28 cellular contexts compared by ENCODE assay signal in the genomic region with DNA sequence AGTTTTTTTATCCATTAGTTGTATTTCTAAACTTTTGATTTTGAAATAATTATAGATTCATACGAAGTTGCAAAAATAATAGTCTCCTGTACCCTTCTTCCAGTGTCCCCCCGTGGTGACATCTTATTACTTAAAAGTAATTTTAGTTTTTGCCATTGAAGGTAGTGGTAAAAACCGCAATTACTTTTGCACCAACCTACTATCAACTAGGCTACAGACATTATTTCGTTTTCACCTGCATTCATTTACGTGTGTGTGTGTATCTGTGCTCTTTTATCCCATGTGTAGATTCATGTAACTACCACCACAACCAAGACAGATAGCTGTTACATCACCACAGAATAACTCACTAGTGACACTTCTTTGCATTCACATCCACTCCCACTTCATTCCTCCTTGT.
"Had no signal": no experiment of that assay in that cellular context is flagged by ENCODE, and none has a peak within 500 bp of the region (broad histone marks: within the 10 kb centered on the region; RNA-seq: fewer than 3 reads in every experiment).

No MANE protein-coding gene starts in this region.

- H3K9ac ChIP-seq: neural progenitor cell, parathyroid adenoma had no signal

- ATAC-seq: natural killer cell; psoas muscle; right cardiac atrium; sciatic nerve; stimulated activated effector memory CD8-positive, alpha-beta T cell treated with anti-CD3 and anti-CD28 coated beads, Interleukin-12 subunit alpha, Interleukin-12 subunit beta, amount 100 ng/mL, for 72 hours; stimulated activated naive B cell treated with anti-CD40 and anti-IgM and Interleukin-4, amounts not matched to agents 10 μg/mL and 1 μg/mL and 100 μg/mL, for 72 hours had no signal

- H3K4me1 ChIP-seq: neural progenitor cell had no signal

- DNase-seq: natural killer cell; occipital lobe; ovary; posterior cingulate gyrus; psoas muscle; small intestine; stimulated activated CD4-positive, alpha-beta T cell treated with anti-CD3 and anti-CD28 coated beads, Interleukin-15, amount 100 ng/mL, for 24 hours; stimulated activated CD4-positive, alpha-beta T cell treated with anti-CD3 and anti-CD28 coated beads, Interleukin-2, amount 100 ng/mL, for 24 hours; stimulated activated CD4-positive, alpha-beta T cell treated with anti-CD3 and anti-CD28 coated beads, Interleukin-2, amount 100 ng/mL, for 48 hours; stimulated activated CD4-positive, alpha-beta T cell treated with anti-CD3 and anti-CD28 coated beads, Interleukin-4, amount 100 ng/mL, for 24 hours; stimulated activated naive B cell treated with anti-CD40 and anti-IgM and Interleukin-4, amounts not matched to agents 10 μg/mL and 1 μg/mL and 100 μg/mL, for 72 hours; stimulated activated naive CD4-positive, alpha-beta T cell treated with Interleukin-2 at 50 U/mL for 16 hours; stomach; thyroid gland; trophoblast cell; upper lobe of left lung had no signal

- H3K79me2 ChIP-seq: parathyroid adenoma had no signal

- H3K27ac Mint-ChIP-seq: natural killer cell; nephron; neural progenitor cell; progenitor cell of endocrine pancreas; stimulated activated effector memory CD8-positive, alpha-beta T cell treated with anti-CD3 and anti-CD28 coated beads, Interleukin-12 subunit alpha, Interleukin-12 subunit beta, amount 100 ng/mL, for 72 hours; stimulated activated naive B cell treated with anti-CD40 and anti-IgM and Interleukin-4, amounts not matched to agents 10 μg/mL and 1 μg/mL and 100 μg/mL, for 72 hours; stimulated activated naive CD8-positive, alpha-beta T cell treated with anti-CD3 and anti-CD28 coated beads, Interleukin-15, Interleukin-2, amounts not matched to agents 100 ng/mL and 50 ng/mL, for 24 hours had no signal

- H2AFZ ChIP-seq: neural progenitor cell, parathyroid adenoma had no signal

- H3K4me3 ChIP-seq: neural progenitor cell, ovary, psoas muscle, stomach, thoracic aorta, thyroid gland, tibial nerve, upper lobe of left lung, vagina had no signal

- H3K36me3 ChIP-seq: neural progenitor cell, ovary, stomach, thoracic aorta, thyroid gland, tibial nerve, upper lobe of left lung, vagina had no signal

- H3K4me3 Mint-ChIP-seq: natural killer cell; nephron; neural progenitor cell; stimulated activated effector memory CD8-positive, alpha-beta T cell treated with anti-CD3 and anti-CD28 coated beads, Interleukin-12 subunit alpha, Interleukin-12 subunit beta, amount 100 ng/mL, for 72 hours; stimulated activated naive B cell treated with anti-CD40 and anti-IgM and Interleukin-4, amounts not matched to agents 10 μg/mL and 1 μg/mL and 100 μg/mL, for 72 hours; stimulated activated naive CD8-positive, alpha-beta T cell treated with anti-CD3 and anti-CD28 coated beads, Interleukin-15, Interleukin-2, amounts not matched to agents 100 ng/mL and 50 ng/mL, for 24 hours had no signal

- FAIRE-seq: small intestine, urothelium cell line had no signal

- H3K9me3 ChIP-seq: ovary, psoas muscle, stomach, thoracic aorta, thyroid gland, tibial nerve, upper lobe of left lung, vagina had no signal

- H3K9me3 Mint-ChIP-seq: natural killer cell; nephron; neural progenitor cell; stimulated activated effector memory CD8-positive, alpha-beta T cell treated with anti-CD3 and anti-CD28 coated beads, Interleukin-12 subunit alpha, Interleukin-12 subunit beta, amount 100 ng/mL, for 72 hours; stimulated activated naive B cell treated with anti-CD40 and anti-IgM and Interleukin-4, amounts not matched to agents 10 μg/mL and 1 μg/mL and 100 μg/mL, for 72 hours; stimulated activated naive CD8-positive, alpha-beta T cell treated with anti-CD3 and anti-CD28 coated beads, Interleukin-15, Interleukin-2, amounts not matched to agents 100 ng/mL and 50 ng/mL, for 24 hours had no signal

- H3K36me3 Mint-ChIP-seq: natural killer cell; neural progenitor cell; stimulated activated effector memory CD8-positive, alpha-beta T cell treated with anti-CD3 and anti-CD28 coated beads, Interleukin-12 subunit alpha, Interleukin-12 subunit beta, amount 100 ng/mL, for 72 hours had no signal

- H3K4me2 ChIP-seq: neural progenitor cell had no signal

- H3K27ac ChIP-seq: neural progenitor cell, ovary, parathyroid adenoma, psoas muscle, stomach, thoracic aorta, thyroid gland, tibial nerve, upper lobe of left lung, vagina had no signal

- H3K27me3 Mint-ChIP-seq: stimulated activated naive CD8-positive, alpha-beta T cell treated with anti-CD3 and anti-CD28 coated beads, Interleukin-15, Interleukin-2, amounts not matched to agents 100 ng/mL and 50 ng/mL, for 24 hours had no signal

- H3K27me3 ChIP-seq: ovary, stomach, thyroid gland, tibial nerve, upper lobe of left lung, vagina had no signal
